In the genomic region with DNA sequence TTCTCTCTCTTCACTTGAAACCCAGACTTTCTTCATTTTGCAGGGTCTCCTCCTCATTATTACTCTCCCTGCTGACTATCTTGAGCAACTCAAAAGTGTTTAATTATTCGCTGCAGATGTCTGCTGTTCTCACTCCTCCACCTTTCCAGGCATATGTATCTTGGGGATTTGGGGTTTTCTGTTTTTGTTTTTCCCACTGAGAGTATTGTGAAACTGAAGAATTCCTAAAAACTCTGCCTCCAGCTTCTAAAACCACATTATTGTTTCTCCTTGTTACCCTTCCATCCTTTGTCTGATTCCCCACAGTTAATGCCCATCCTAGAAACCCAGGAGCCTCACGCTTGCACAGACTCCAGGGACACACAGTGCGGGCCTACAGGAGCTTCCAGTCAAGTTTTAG, we compare ENCODE assay signal across 19 cellular contexts. TPM values are rescaled to one million over a fixed set of nuclear protein-coding genes. Genes with fewer than 3 reads are reported as not detected.
A peak's percentile ranks its signal among the peaks of the same experiment; 100 is the strongest.
DNase-seq lines count a peak whose midpoint lies in the region; ATAC-seq and TF ChIP-seq lines count a peak whose summit lies in the region.
"Had no signal": no experiment of that assay in that cellular context is flagged by ENCODE, and none has a peak within 500 bp of the region (broad histone marks: within the 10 kb centered on the region; RNA-seq: fewer than 3 reads in every experiment).

No MANE protein-coding gene starts in this region.

- H2AK9ac ChIP-seq in IMR-90 (replicated peaks; ENCODE audit: low read depth, low read length, poor library complexity), result no peak overlapping the region

- H2BK120ac ChIP-seq in IMR-90 (ENCODE audit: low read depth, low read length), result peak overlapping the region; percentile 97

- H3K4me3 Mint-ChIP-seq in T-helper 2 cell treated with Interferon-gamma antibody and Interleukin-4, amounts not matched to agents 5 μg/mL and 100 μg/mL, for 36 hours, result no peak overlapping the region
- H3K4me3 Mint-ChIP-seq: CD4-positive, alpha-beta memory T cell had no signal

- no peaks in the 10 kb centered on the region for H3K27me3 Mint-ChIP-seq in T-helper 2 cell treated with Interferon-gamma antibody and Interleukin-4, amounts not matched to agents 5 μg/mL and 100 μg/mL, for 36 hours (ENCODE audit: low read depth)

- intact Hi-C loops in IMR-90 (cut with micrococcal nuclease), result loop anchor here (5.0 kb wide), 1 partner anchor 51 kb away; a partner anchor contains a TSS

- H3K4me1 Mint-ChIP-seq in T-helper 2 cell treated with Interferon-gamma antibody and Interleukin-4, amounts not matched to agents 5 μg/mL and 100 μg/mL, for 36 hours (ENCODE audit: low read depth), result no peaks in the 10 kb centered on the region
- H3K4me1 Mint-ChIP-seq: CD4-positive, alpha-beta memory T cell had no signal

- no peak for TF ChIP-seq POLR2A in IMR-90 (IDR thresholded peaks at IDR 0.05; ENCODE audit: low read depth, low read length)

- in situ Hi-C loops in IMR-90 (cut with MboI; ENCODE audit: low sequenced_read_pairs), result no loop called here

- 100% methylated on average over 2 of the region's 3 CpGs; no CpG with 5 or more reads in 1 of the 2 experiments for WGBS in IMR-90 (ENCODE audit: extremely low coverage in 2 of 2, insufficient read length in 1 of 2), 2 experiments

- no peaks in the 10 kb centered on the region for H3K9me3 ChIP-seq in AG04450 (ENCODE audit: control insufficient read depth, insufficient read depth, low read length)
- no peaks in the 10 kb centered on the region for H3K9me3 ChIP-seq in IMR-90 (ENCODE audit: control insufficient read depth, insufficient read depth, low read length)
- H3K9me3 ChIP-seq: BE2C had no signal

- peak overlapping the region; percentile 90; the same call in 1 of the 2 replicates for H2AK5ac ChIP-seq in IMR-90 (ENCODE audit: low read depth, low read length)

- POLR2A ChIA-PET in AG04450 (lab: Yijun Ruan, JAX), result interaction anchor here (1.0 kb wide), 1 partner anchor 12 kb away, joined by 3 read pairs; no protein-coding TSS in a partner anchor
- POLR2A ChIA-PET in IMR-90 (lab: Charles Lee; ENCODE audit: unreplicated experiment), result no interaction called here

- peak overlapping the region; percentile 74; the same call in 1 of the 3 replicates for H2BK15ac ChIP-seq in IMR-90 (ENCODE audit: low read depth, low read length)

- no peak overlapping the region for H3K9ac ChIP-seq in IMR-90 (ENCODE audit: low read depth, low read length)
- H3K9ac ChIP-seq: GM23248 had no signal

- H3K14ac ChIP-seq in IMR-90 (replicated peaks; ENCODE audit: low read depth, low read length), result peak overlapping the region; percentile 90

- peaks cover 8% of the 10 kb centered on the region for H3K4me1 ChIP-seq in IMR-90 (ENCODE audit: control insufficient read depth, insufficient read depth, low read length)

- CTCF ChIA-PET in AG04450 (lab: Charles Lee) (interaction anchor here (0.6 kb wide), 1 partner anchor 282 kb away, joined by 3 read pairs; no protein-coding TSS in a partner anchor), IMR-90 (lab: Yijun Ruan, JAX) (no interaction called here)

- dilution Hi-C loops in IMR-90 (cut with HindIII; ENCODE audit: low sequenced_read_pairs, unreplicated experiment), result no loop called here

- no peak overlapping the region for H3K27ac Mint-ChIP-seq in T-helper 2 cell treated with Interferon-gamma antibody and Interleukin-4, amounts not matched to agents 5 μg/mL and 100 μg/mL, for 36 hours
- H3K27ac Mint-ChIP-seq: CD4-positive, alpha-beta memory T cell had no signal

- peak overlapping the region; percentile 94 for H3K4ac ChIP-seq in IMR-90 (ENCODE audit: low read depth, low read length)

- no peaks in the 10 kb centered on the region for H3K36me3 Mint-ChIP-seq in T-helper 2 cell treated with Interferon-gamma antibody and Interleukin-4, amounts not matched to agents 5 μg/mL and 100 μg/mL, for 36 hours (ENCODE audit: low read depth)
- H3K36me3 Mint-ChIP-seq: CD4-positive, alpha-beta memory T cell had no signal

- H4K8ac ChIP-seq in IMR-90 (ENCODE audit: low read depth in 2 of 2, low read length in 2 of 2), result peak overlapping the region; percentile 3 to 67; a peak in 1 of 4 replicates

- H3K4me2 ChIP-seq in IMR-90 (ENCODE audit: low read depth, low read length), result no peak overlapping the region

- H3K36me3 ChIP-seq in IMR-90 (ENCODE audit: control insufficient read depth, insufficient read depth, low read length), result no peaks in the 10 kb centered on the region
- H3K36me3 ChIP-seq: BE2C had no signal

- peak overlapping the region; percentile 95 for H3K18ac ChIP-seq in IMR-90 (ENCODE audit: low read depth, low read length)

- no peaks in the 10 kb centered on the region for H4K20me1 ChIP-seq in IMR-90 (ENCODE audit: insufficient read depth, low read length)

- peaks cover 5% of the 10 kb centered on the region; the same call in 1 of the 2 replicates for H3K9me1 ChIP-seq in IMR-90 (ENCODE audit: insufficient read depth, low read length)

- H3K9me3 Mint-ChIP-seq in T-helper 2 cell treated with Interferon-gamma antibody and Interleukin-4, amounts not matched to agents 5 μg/mL and 100 μg/mL, for 36 hours, result no peaks in the 10 kb centered on the region

- no peak for DNase-seq in AG04450 (ENCODE audit: low read depth, low spot score)
- no peak for DNase-seq in IMR-90
- DNase-seq in amniotic epithelial cell (ENCODE audit: low read depth), result peak; percentile 24
- DNase-seq in fibroblast of peridontal ligament (ENCODE audit: extremely low read depth), result peak; percentile 35
- DNase-seq in activated effector memory CD4-positive, alpha-beta T cell treated with anti-CD3 and anti-CD28 coated beads, Interleukin-2, amount 50 U/mL, for 16 hours, result no peak
- DNase-seq in T-helper 2 cell treated with Interferon-gamma antibody and Interleukin-4, amounts not matched to agents 5 μg/mL and 100 μg/mL, for 36 hours (ENCODE audit: low spot score), result no peak
- no peak for DNase-seq in NCI-H226
- DNase-seq: ACHN; BE2C; CD4-positive, alpha-beta memory T cell; DMS79; GM23248 had no signal

- H3K27ac ChIP-seq in AG04450 (ENCODE audit: low read depth, low read length) (peak overlapping the region; percentile 88), IMR-90 (ENCODE audit: insufficient read depth, low read length) (peak overlapping the region; percentile 45; the same call in 1 of the 2 replicates)
- H3K27ac ChIP-seq: C4-2B, GM23248 had no signal

- BruUV-seq in IMR-90 (replicated peaks; lab: Mats Ljungman, UMichigan), result no TSS peak

- H3K27me3 ChIP-seq in AG04450 (ENCODE audit: control insufficient read depth, insufficient read depth, low read length) (no peaks in the 10 kb centered on the region), IMR-90 (ENCODE audit: control insufficient read depth, insufficient read depth, low read length) (no peaks in the 10 kb centered on the region)

- no peak overlapping the region for H2AFZ ChIP-seq in IMR-90 (replicated peaks; ENCODE audit: low read length, poor library complexity)
- H2AFZ ChIP-seq: GM23248 had no signal

- H3K4me3 ChIP-seq in AG04450 (ENCODE audit: low read depth, low read length), result no peak overlapping the region
- no peak overlapping the region for H3K4me3 ChIP-seq in IMR-90 (ENCODE audit: insufficient read depth, low read depth, low read length)
- H3K4me3 ChIP-seq: GM12878, GM23248 had no signal

- no peak for ATAC-seq in IMR-90 (ENCODE audit: low read depth)
- ATAC-seq in GM19467 (IDR thresholded peaks at IDR 0.05; ENCODE audit: unreplicated experiment), result no peak
- ATAC-seq: GM12878, HCT116 had no signal

- H2BK20ac ChIP-seq in IMR-90 (ENCODE audit: low read depth, low read length), result peak overlapping the region; percentile 96

- no peak overlapping the region for H3K56ac ChIP-seq in IMR-90 (ENCODE audit: extremely low read depth, insufficient read depth, low read length)

- no peak for TF ChIP-seq CTCF in AG04450 (IDR thresholded peaks at IDR 0.05; ENCODE audit: low read depth, low read length)
- no peak for TF ChIP-seq CTCF in IMR-90 (conservative IDR thresholded peaks at IDR 0.05; ENCODE audit: low read depth, low read length)

- H3K79me1 ChIP-seq in IMR-90 (ENCODE audit: low read depth in 1 of 2, low read length in 2 of 2), result 0 out of 4 replicates have a peak, but pooled peaks cover 0 to 3% of the 10 kb centered on the region in 2 experiments

- H3K23ac ChIP-seq in IMR-90 (ENCODE audit: low read depth, low read length), result no peak overlapping the region

- TF ChIP-seq RAD21 in IMR-90 (IDR thresholded peaks at IDR 0.05; ENCODE audit: low read length), result no peak

- peak overlapping the region; percentile 96 for H4K5ac ChIP-seq in IMR-90 (ENCODE audit: low read depth, low read length)

- peak overlapping the region; percentile 100 for H2BK5ac ChIP-seq in IMR-90 (ENCODE audit: low read depth, low read length, poor library complexity, severe bottlenecking)

- peak overlapping the region; percentile 84 for H4K91ac ChIP-seq in IMR-90 (ENCODE audit: insufficient read depth, low read depth, low read length)

TF ChIP-seq in IMR-90, 13 proteins besides CTCF, POLR2A, EP300 and RAD21 (continues in another document):
- TF ChIP-seq RFX5 (IDR thresholded peaks at IDR 0.05; ENCODE audit: low read depth, low read length), result no peak
- no peak for TF ChIP-seq CHD1 (IDR thresholded peaks at IDR 0.05; ENCODE audit: low read depth, low read length)
- TF ChIP-seq RCOR1 (IDR thresholded peaks at IDR 0.05; ENCODE audit: insufficient replicate concordance, low read length), result no peak
- no peak for TF ChIP-seq BHLHE40 (IDR thresholded peaks at IDR 0.05; ENCODE audit: low read depth, low read length)
- no peak for TF ChIP-seq MAFK (IDR thresholded peaks at IDR 0.05; ENCODE audit: low read depth, low read length)
- TF ChIP-seq MXI1 (IDR thresholded peaks at IDR 0.05; ENCODE audit: borderline replicate concordance, low read depth, low read length), result no peak
- TF ChIP-seq SMC3 (IDR thresholded peaks at IDR 0.05; ENCODE audit: low read depth, low read length), result no peak
- no peak for TF ChIP-seq MAZ (IDR thresholded peaks at IDR 0.05; ENCODE audit: borderline replicate concordance, low read depth, low read length)
- no peak for TF ChIP-seq FOS (IDR thresholded peaks at IDR 0.05; ENCODE audit: low read depth, low read length)
- TF ChIP-seq, protein P1, sequence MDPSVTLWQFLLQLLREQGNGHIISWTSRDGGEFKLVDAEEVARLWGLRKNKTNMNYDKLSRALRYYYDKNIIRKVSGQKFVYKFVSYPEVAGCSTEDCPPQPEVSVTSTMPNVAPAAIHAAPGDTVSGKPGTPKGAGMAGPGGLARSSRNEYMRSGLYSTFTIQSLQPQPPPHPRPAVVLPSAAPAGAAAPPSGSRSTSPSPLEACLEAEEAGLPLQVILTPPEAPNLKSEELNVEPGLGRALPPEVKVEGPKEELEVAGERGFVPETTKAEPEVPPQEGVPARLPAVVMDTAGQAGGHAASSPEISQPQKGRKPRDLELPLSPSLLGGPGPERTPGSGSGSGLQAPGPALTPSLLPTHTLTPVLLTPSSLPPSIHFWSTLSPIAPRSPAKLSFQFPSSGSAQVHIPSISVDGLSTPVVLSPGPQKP (IDR thresholded peaks at IDR 0.05; ENCODE audit: borderline replicate concordance, low read depth, low read length), result no peak

RNA-seq across cellular contexts. Expression of a gene that starts 51.3 kb away (rescaled TPM):
- polyA plus RNA-seq in AG04450 (2011; rRNA removed) (24.4 and 27.0 TPM in 2 replicates), IMR-90 (2012; rRNA removed) (1.5 and 1.9 TPM in 2 replicates)
- 23.5 and 34.4 TPM in 2 replicates for polyA minus RNA-seq in AG04450 (2011; rRNA and poly(A)+ RNA removed)
- total RNA-seq in IMR-90 (2012; rRNA removed), result 1.4 and 1.8 TPM in 2 replicates
- polyA plus RNA-seq in IMR-90 (2012; cell fraction: cytosol; rRNA removed), result 1.6 and 2.5 TPM in 2 replicates
- 0.81 and 1.7 TPM in 2 replicates for polyA plus RNA-seq in IMR-90 (2012; cell fraction: nucleus; rRNA removed; ENCODE audit: low replicate concordance)
- total RNA-seq: A172; CD4-positive, alpha-beta memory T cell; G401; HT-29 had no signal
- polyA plus RNA-seq: CD4-positive, alpha-beta memory T cell had no signal

Comparison
In these comparisons a context has a peak if more than half of its experiments do, and no peak if none do; other contexts are left out.
1. DNase-seq: peak in amniotic epithelial cell (single experiment) and fibroblast of peridontal ligament (single experiment); none in AG04450 (single experiment), IMR-90 (single experiment), activated effector memory CD4-positive, alpha-beta T cell treated with anti-CD3 and anti-CD28 coated beads, Interleukin-2, amount 50 U/mL, for 16 hours (single experiment), T-helper 2 cell treated with Interferon-gamma antibody and Interleukin-4, amounts not matched to agents 5 μg/mL and 100 μg/mL, for 36 hours (single experiment) and NCI-H226 (single experiment).